Comparison of ENCODE assay signal across 1 cellular context in the genomic region with DNA sequence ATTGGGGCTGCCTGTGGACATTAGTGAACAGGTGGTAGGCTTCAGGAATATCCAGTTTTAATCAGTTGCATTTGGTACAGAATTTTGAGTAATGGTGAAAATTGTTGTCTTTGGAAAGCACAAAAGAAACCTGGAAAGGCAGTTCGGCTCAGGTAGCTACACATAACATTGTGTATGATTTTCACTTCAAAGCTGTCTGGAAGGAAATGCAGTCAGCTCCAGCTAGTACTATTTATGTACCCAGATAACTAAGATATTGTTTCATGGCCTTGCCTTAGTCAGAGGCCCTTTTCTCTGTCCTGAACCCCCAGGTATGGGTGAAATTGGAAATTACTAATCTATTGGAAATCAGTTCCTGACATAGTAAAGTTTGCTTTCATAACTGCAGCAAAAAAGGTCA.
TF ChIP-seq lines count a peak whose summit lies in the region.

No MANE protein-coding gene starts in this region.

TF ChIP-seq in GM23338, 12 proteins besides CTCF, POLR2A, EP300 and RAD21 (continued from another document):
- TF ChIP-seq, protein P1, sequence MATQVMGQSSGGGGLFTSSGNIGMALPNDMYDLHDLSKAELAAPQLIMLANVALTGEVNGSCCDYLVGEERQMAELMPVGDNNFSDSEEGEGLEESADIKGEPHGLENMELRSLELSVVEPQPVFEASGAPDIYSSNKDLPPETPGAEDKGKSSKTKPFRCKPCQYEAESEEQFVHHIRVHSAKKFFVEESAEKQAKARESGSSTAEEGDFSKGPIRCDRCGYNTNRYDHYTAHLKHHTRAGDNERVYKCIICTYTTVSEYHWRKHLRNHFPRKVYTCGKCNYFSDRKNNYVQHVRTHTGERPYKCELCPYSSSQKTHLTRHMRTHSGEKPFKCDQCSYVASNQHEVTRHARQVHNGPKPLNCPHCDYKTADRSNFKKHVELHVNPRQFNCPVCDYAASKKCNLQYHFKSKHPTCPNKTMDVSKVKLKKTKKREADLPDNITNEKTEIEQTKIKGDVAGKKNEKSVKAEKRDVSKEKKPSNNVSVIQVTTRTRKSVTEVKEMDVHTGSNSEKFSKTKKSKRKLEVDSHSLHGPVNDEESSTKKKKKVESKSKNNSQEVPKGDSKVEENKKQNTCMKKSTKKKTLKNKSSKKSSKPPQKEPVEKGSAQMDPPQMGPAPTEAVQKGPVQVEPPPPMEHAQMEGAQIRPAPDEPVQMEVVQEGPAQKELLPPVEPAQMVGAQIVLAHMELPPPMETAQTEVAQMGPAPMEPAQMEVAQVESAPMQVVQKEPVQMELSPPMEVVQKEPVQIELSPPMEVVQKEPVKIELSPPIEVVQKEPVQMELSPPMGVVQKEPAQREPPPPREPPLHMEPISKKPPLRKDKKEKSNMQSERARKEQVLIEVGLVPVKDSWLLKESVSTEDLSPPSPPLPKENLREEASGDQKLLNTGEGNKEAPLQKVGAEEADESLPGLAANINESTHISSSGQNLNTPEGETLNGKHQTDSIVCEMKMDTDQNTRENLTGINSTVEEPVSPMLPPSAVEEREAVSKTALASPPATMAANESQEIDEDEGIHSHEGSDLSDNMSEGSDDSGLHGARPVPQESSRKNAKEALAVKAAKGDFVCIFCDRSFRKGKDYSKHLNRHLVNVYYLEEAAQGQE (IDR thresholded peaks at IDR 0.05; ENCODE audit: unreplicated experiment): no peak
- TF ChIP-seq NANOG (IDR thresholded peaks at IDR 0.05; ENCODE audit: borderline replicate concordance): no peak
